ENCODE assay signal across 16 cellular contexts in genomic region chr11:65535102-65535501, GRCh38. TPM values are rescaled to one million over a fixed set of nuclear protein-coding genes. Genes with fewer than 3 reads are reported as not detected.
A peak's percentile ranks its signal among the peaks of the same experiment; 100 is the strongest.
DNase-seq lines count a peak whose midpoint lies in the region; ATAC-seq and TF ChIP-seq lines count a peak whose summit lies in the region.
"Had no signal": no experiment of that assay in that cellular context is flagged by ENCODE, and none has a peak within 500 bp of the region (broad histone marks: within the 10 kb centered on the region; RNA-seq: fewer than 3 reads in every experiment).

No MANE protein-coding gene starts in this region.

- H4K8ac ChIP-seq in mesenchymal stem cell (ENCODE audit: low read length) = no peak overlapping the region

- no peak for DNase-seq in activated naive CD8-positive, alpha-beta T cell treated with anti-CD3 and anti-CD28 coated beads for 36 hours
- no peak for DNase-seq in activated naive CD8-positive, alpha-beta T cell treated with anti-CD3 and anti-CD28 coated beads, Interleukin-2, amount 50 U/mL, for 24 hours
- DNase-seq in RWPE1 (ENCODE audit: low spot score) = no peak
- no peak for DNase-seq in mesenchymal stem cell
- no peak for DNase-seq in stimulated activated naive B cell treated with anti-CD40 and anti-IgM and Interleukin-4, amounts not matched to agents 10 μg/mL and 1 μg/mL and 100 μg/mL, for 72 hours
- DNase-seq in adrenal gland = no peak
- no peak for DNase-seq in activated effector memory CD4-positive, alpha-beta T cell treated with Interleukin-2 at 50 U/mL for 16 hours
- DNase-seq: BE2C, COR-L47, DND-41, GDM1, H9 had no signal

- H3K23ac ChIP-seq in mesenchymal stem cell (ENCODE audit: low read length in 2 of 2) = no peak overlapping the region

- H3K9me3 ChIP-seq in mesenchymal stem cell (ENCODE audit: control insufficient read depth, low read length) (no peaks in the 10 kb centered on the region), adrenal gland (replicated peaks in 1 of 3) (no peaks in the 10 kb centered on the region)
- H3K9me3 ChIP-seq: A549, BE2C had no signal

- CTCF ChIA-PET in RWPE1 (lab: Yijun Ruan, JAX) = no interaction called here

- TF ChIP-seq CTCF in RWPE1 (conservative IDR thresholded peaks at IDR 0.05; ENCODE audit: low read depth) = no peak
- no peak for TF ChIP-seq CTCF in adrenal gland (IDR thresholded peaks at IDR 0.05)

- intact Hi-C loops in adrenal gland (cut with DNase I) = no loop called here

- H3K9ac ChIP-seq in mesenchymal stem cell (ENCODE audit: low read length) = peak overlapping the region; percentile 11

- H3K4me3 ChIP-seq in mesenchymal stem cell (ENCODE audit: insufficient read depth in 1 of 2, low read depth in 1 of 2, low read length in 2 of 2) (no peak overlapping the region), adrenal gland (no peak overlapping the region)
- H3K4me3 ChIP-seq: A549, GM23338 had no signal

- H3K4me1 Mint-ChIP-seq in activated naive CD8-positive, alpha-beta T cell treated with anti-CD3 and anti-CD28 coated beads for 36 hours = peaks cover 2% of the 10 kb centered on the region
- H3K4me1 Mint-ChIP-seq in activated naive CD8-positive, alpha-beta T cell treated with anti-CD3 and anti-CD28 coated beads, Interleukin-2, amount 50 U/mL, for 24 hours = peaks cover under 1% of the 10 kb centered on the region
- H3K4me1 Mint-ChIP-seq in stimulated activated naive B cell treated with anti-CD40 and anti-IgM and Interleukin-4, amounts not matched to agents 10 μg/mL and 1 μg/mL and 100 μg/mL, for 72 hours = peaks cover 6 to 24% of the 10 kb centered on the region in 2 donors
- H3K4me1 Mint-ChIP-seq: GM23338 had no signal

- H2AFZ ChIP-seq in mesenchymal stem cell (ENCODE audit: low read depth, low read length) = no peak overlapping the region
- H2AFZ ChIP-seq: GM23338 had no signal

- POLR2A ChIA-PET in RWPE1 (lab: Yijun Ruan, JAX; ENCODE audit: low non-redundant PET) = no interaction called here

- no peak overlapping the region for H2BK12ac ChIP-seq in mesenchymal stem cell (ENCODE audit: low read length in 2 of 2)

- no peak overlapping the region for H4K91ac ChIP-seq in mesenchymal stem cell (ENCODE audit: low read length)

- 96% methylated on average over 9 of the region's 9 CpGs for WGBS in mesenchymal stem cell
- WGBS in adrenal gland, 4 donors = 76 to 89% (median 85%) methylated on average over 5 to 9 of the region's 9 CpGs

- H2BK15ac ChIP-seq in mesenchymal stem cell (ENCODE audit: low read depth, poor library complexity, severe bottlenecking) = no peak overlapping the region

- H3K4me3 Mint-ChIP-seq in activated naive CD8-positive, alpha-beta T cell treated with anti-CD3 and anti-CD28 coated beads for 36 hours = no peak overlapping the region
- H3K4me3 Mint-ChIP-seq in activated naive CD8-positive, alpha-beta T cell treated with anti-CD3 and anti-CD28 coated beads, Interleukin-2, amount 50 U/mL, for 24 hours = no peak overlapping the region
- no peak overlapping the region for H3K4me3 Mint-ChIP-seq in stimulated activated naive B cell treated with anti-CD40 and anti-IgM and Interleukin-4, amounts not matched to agents 10 μg/mL and 1 μg/mL and 100 μg/mL, for 72 hours
- H3K4me3 Mint-ChIP-seq: CD8-positive, alpha-beta T cell; H9 had no signal

- no peak overlapping the region for H3K4me2 ChIP-seq in mesenchymal stem cell (ENCODE audit: low read length, poor library complexity, severe bottlenecking)
- H3K4me2 ChIP-seq: A549, GM23338 had no signal

- peaks cover 27% of the 10 kb centered on the region for H3K79me1 ChIP-seq in mesenchymal stem cell (replicated peaks; ENCODE audit: low read length, poor library complexity, severe bottlenecking)

- H3K4me1 ChIP-seq in mesenchymal stem cell (ENCODE audit: control insufficient read depth, insufficient read depth, low read depth, low read length) (peaks cover 24% of the 10 kb centered on the region), adrenal gland (replicated peaks in 1 of 2) (peaks cover 13 to 15% of the 10 kb centered on the region in 2 donors)
- H3K4me1 ChIP-seq: BE2C had no signal

- H3K9me3 Mint-ChIP-seq in activated naive CD8-positive, alpha-beta T cell treated with anti-CD3 and anti-CD28 coated beads for 36 hours = no peaks in the 10 kb centered on the region
- no peaks in the 10 kb centered on the region for H3K9me3 Mint-ChIP-seq in activated naive CD8-positive, alpha-beta T cell treated with anti-CD3 and anti-CD28 coated beads, Interleukin-2, amount 50 U/mL, for 24 hours
- H3K9me3 Mint-ChIP-seq in stimulated activated naive B cell treated with anti-CD40 and anti-IgM and Interleukin-4, amounts not matched to agents 10 μg/mL and 1 μg/mL and 100 μg/mL, for 72 hours = no peaks in the 10 kb centered on the region
- H3K9me3 Mint-ChIP-seq: CD8-positive, alpha-beta T cell; GM23338; H9 had no signal

- H2BK120ac ChIP-seq in mesenchymal stem cell (ENCODE audit: low read depth, low read length) = no peak overlapping the region

- H3K14ac ChIP-seq in mesenchymal stem cell (ENCODE audit: low read length in 2 of 2) = no peak overlapping the region

- no peaks in the 10 kb centered on the region for H3K27me3 Mint-ChIP-seq in activated naive CD8-positive, alpha-beta T cell treated with anti-CD3 and anti-CD28 coated beads for 36 hours
- no peaks in the 10 kb centered on the region for H3K27me3 Mint-ChIP-seq in activated naive CD8-positive, alpha-beta T cell treated with anti-CD3 and anti-CD28 coated beads, Interleukin-2, amount 50 U/mL, for 24 hours
- H3K27me3 Mint-ChIP-seq in stimulated activated naive B cell treated with anti-CD40 and anti-IgM and Interleukin-4, amounts not matched to agents 10 μg/mL and 1 μg/mL and 100 μg/mL, for 72 hours = no peaks in the 10 kb centered on the region

- H2BK5ac ChIP-seq in mesenchymal stem cell (ENCODE audit: low read depth, low read length, poor library complexity, severe bottlenecking) = no peak overlapping the region

- no peaks in the 10 kb centered on the region for H3K27me3 ChIP-seq in mesenchymal stem cell (ENCODE audit: control insufficient read depth in 1 of 2, insufficient read depth in 1 of 2, low read length in 2 of 2)
- no peaks in the 10 kb centered on the region for H3K27me3 ChIP-seq in adrenal gland
- H3K27me3 ChIP-seq: BE2C had no signal

- H3K27ac ChIP-seq in RWPE1 = peak overlapping the region; percentile 94
- no peak overlapping the region for H3K27ac ChIP-seq in mesenchymal stem cell (ENCODE audit: low read length, poor library complexity, severe bottlenecking)
- no peak overlapping the region for H3K27ac ChIP-seq in adrenal gland
- H3K27ac ChIP-seq: A549, C4-2B had no signal

- no peak overlapping the region for H2AK5ac ChIP-seq in mesenchymal stem cell (ENCODE audit: low read length, severe bottlenecking)

- H3K18ac ChIP-seq in mesenchymal stem cell (ENCODE audit: low read depth in 1 of 2, low read length in 2 of 2) = no peak overlapping the region

- peak overlapping the region; percentile 9 for H3K27ac Mint-ChIP-seq in activated naive CD8-positive, alpha-beta T cell treated with anti-CD3 and anti-CD28 coated beads for 36 hours
- no peak overlapping the region for H3K27ac Mint-ChIP-seq in activated naive CD8-positive, alpha-beta T cell treated with anti-CD3 and anti-CD28 coated beads, Interleukin-2, amount 50 U/mL, for 24 hours
- peak overlapping the region; percentile 81 for H3K27ac Mint-ChIP-seq in stimulated activated naive B cell treated with anti-CD40 and anti-IgM and Interleukin-4, amounts not matched to agents 10 μg/mL and 1 μg/mL and 100 μg/mL, for 72 hours
- H3K27ac Mint-ChIP-seq: GM23338 had no signal

- ATAC-seq in activated naive CD8-positive, alpha-beta T cell treated with anti-CD3 and anti-CD28 coated beads, Interleukin-2, amount 50 U/mL, for 24 hours = no peak
- ATAC-seq in stimulated activated naive B cell treated with anti-CD40 and anti-IgM and Interleukin-4, amounts not matched to agents 10 μg/mL and 1 μg/mL and 100 μg/mL, for 72 hours (replicated peaks) = no peak
- ATAC-seq: CD8-positive, alpha-beta T cell; GM23338 had no signal

- no peak overlapping the region for H3K4ac ChIP-seq in mesenchymal stem cell (ENCODE audit: low read depth in 1 of 2, low read length in 2 of 2)

- no peak for TF ChIP-seq POLR2A in adrenal gland (IDR thresholded peaks at IDR 0.05)

- peaks cover 5% of the 10 kb centered on the region for H3K36me3 Mint-ChIP-seq in activated naive CD8-positive, alpha-beta T cell treated with anti-CD3 and anti-CD28 coated beads for 36 hours
- peaks cover 25% of the 10 kb centered on the region for H3K36me3 Mint-ChIP-seq in activated naive CD8-positive, alpha-beta T cell treated with anti-CD3 and anti-CD28 coated beads, Interleukin-2, amount 50 U/mL, for 24 hours (ENCODE audit: low read depth)
- peaks cover 41 to 61% of the 10 kb centered on the region in 2 donors for H3K36me3 Mint-ChIP-seq in stimulated activated naive B cell treated with anti-CD40 and anti-IgM and Interleukin-4, amounts not matched to agents 10 μg/mL and 1 μg/mL and 100 μg/mL, for 72 hours

- H3K36me3 ChIP-seq in mesenchymal stem cell (ENCODE audit: control insufficient read depth in 1 of 2, insufficient read depth in 2 of 2, low read depth in 1 of 2, low read length in 2 of 2) = peaks cover 76 to 94% of the 10 kb centered on the region in 2 experiments
- peaks cover 0 to 64% of the 10 kb centered on the region in 2 donors for H3K36me3 ChIP-seq in adrenal gland (replicated peaks in 1 of 2)
- H3K36me3 ChIP-seq: BE2C had no signal

RNA-seq across cellular contexts. Expression of gene SCYL1, which starts 10.2 kb away (rescaled TPM):
- total RNA-seq in activated naive CD8-positive, alpha-beta T cell treated with anti-CD3 and anti-CD28 coated beads for 36 hours = 10 to 100 TPM; 70.5 to 80.3 TPM
- 114 TPM for polyA plus RNA-seq in mesenchymal stem cell (2013, experiment 1 of 2)
- 115 TPM for polyA plus RNA-seq in mesenchymal stem cell (2013, experiment 2 of 2)
- total RNA-seq in adrenal gland = 100 to 1,000 TPM; 105 to 240 (median 145) TPM
- 100 to 1,000 TPM in 2 of 3 donors, 10 to 100 TPM in 1; 52.3 to 395 (median 329) TPM for polyA plus RNA-seq in adrenal gland

RNA-seq across cellular contexts. Expression of gene LTBP3, which starts 23.1 kb away (rescaled TPM):
- total RNA-seq in activated naive CD8-positive, alpha-beta T cell treated with anti-CD3 and anti-CD28 coated beads for 36 hours = 10 to 100 TPM; 35.5 to 36.0 TPM
- 52.8 TPM for polyA plus RNA-seq in mesenchymal stem cell (2013, experiment 1 of 2)
- polyA plus RNA-seq in mesenchymal stem cell (2013, experiment 2 of 2) = 46.9 TPM
- total RNA-seq in adrenal gland = 100 to 1,000 TPM in 7 of 8 donors, 10 to 100 TPM in 1; 70.9 to 362 (median 221) TPM
- polyA plus RNA-seq in adrenal gland = 100 to 1,000 TPM in 2 of 3 donors, 10 to 100 TPM in 1; 40.2 to 323 (median 265) TPM

RNA-seq across cellular contexts. Expression of gene ZNRD2, which starts 35.2 kb away (rescaled TPM):
- 10 to 100 TPM; 59.1 to 63.3 TPM for total RNA-seq in activated naive CD8-positive, alpha-beta T cell treated with anti-CD3 and anti-CD28 coated beads for 36 hours
- 64.9 TPM for polyA plus RNA-seq in mesenchymal stem cell (2013, experiment 1 of 2)
- polyA plus RNA-seq in mesenchymal stem cell (2013, experiment 2 of 2) = 59.8 TPM
- 10 to 100 TPM; 34.0 to 83.4 (median 54.2) TPM for total RNA-seq in adrenal gland
- polyA plus RNA-seq in adrenal gland = 100 to 1,000 TPM in 2 of 3 donors, 1 to 10 TPM in 1; 9.4 to 135 (median 120) TPM

RNA-seq across cellular contexts. Expression of gene MALAT1, which starts 36.3 kb away (rescaled TPM):
- total RNA-seq in activated naive CD8-positive, alpha-beta T cell treated with anti-CD3 and anti-CD28 coated beads for 36 hours = 1,000 to 10,000 TPM; 2,463 to 2,829 TPM
- polyA plus RNA-seq in mesenchymal stem cell (2013, experiment 1 of 2) = 972 TPM
- 756 TPM for polyA plus RNA-seq in mesenchymal stem cell (2013, experiment 2 of 2)
- total RNA-seq in adrenal gland = over 10,000 TPM in 5 of 8 donors, 1,000 to 10,000 TPM in 3; 5,921 to 17,143 (median 10,900) TPM
- polyA plus RNA-seq in adrenal gland = 1,000 to 10,000 TPM in 1 of 3 donors, 100 to 1,000 TPM in 2; 237 to 9,519 (median 973) TPM

RNA-seq across cellular contexts. Expression of gene FAM89B, which starts 37.2 kb away (rescaled TPM):
- 10 to 100 TPM; 13.6 to 15.0 TPM for total RNA-seq in activated naive CD8-positive, alpha-beta T cell treated with anti-CD3 and anti-CD28 coated beads for 36 hours
- polyA plus RNA-seq in mesenchymal stem cell (2013, experiment 1 of 2) = 50.0 TPM
- polyA plus RNA-seq in mesenchymal stem cell (2013, experiment 2 of 2) = 53.5 TPM
- total RNA-seq in adrenal gland = 10 to 100 TPM; 28.1 to 77.1 (median 46.7) TPM
- polyA plus RNA-seq in adrenal gland = 10 to 100 TPM in 2 of 3 donors, 1 to 10 TPM in 1; 7.0 to 64.4 (median 50.1) TPM
